ENCODE assay signal across 8 cellular contexts in genomic region chr1:192575499-192576189, GRCh38. TPM values are rescaled to one million over a fixed set of nuclear protein-coding genes. Genes with fewer than 3 reads are reported as not detected.
DNase-seq lines count a peak whose midpoint lies in the region; ATAC-seq and TF ChIP-seq lines count a peak whose summit lies in the region.

A gene with protein sequence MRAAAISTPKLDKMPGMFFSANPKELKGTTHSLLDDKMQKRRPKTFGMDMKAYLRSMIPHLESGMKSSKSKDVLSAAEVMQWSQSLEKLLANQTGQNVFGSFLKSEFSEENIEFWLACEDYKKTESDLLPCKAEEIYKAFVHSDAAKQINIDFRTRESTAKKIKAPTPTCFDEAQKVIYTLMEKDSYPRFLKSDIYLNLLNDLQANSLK (plus strand): TSS chr1:192575773. CDS start chr1:192575793, 20 bp downstream.

- peak within 1 kb of the TSS; percentile 86 for H3K27ac Mint-ChIP-seq in activated CD4-positive, alpha-beta T cell treated with anti-CD3 and anti-CD28 coated beads, Interleukin-2, amount 10 ng/mL, durations not matched to agents 24 days and 14 days
- H3K27ac Mint-ChIP-seq in endothelial cell (ENCODE audit: unreplicated experiment) = no peak within 1 kb of the TSS

- TF ChIP-seq CTCF in endothelial cell (IDR thresholded peaks at IDR 0.05; ENCODE audit: unreplicated experiment) = no peak

- peak within 1 kb of the TSS; percentile 86 for H3K4me3 Mint-ChIP-seq in activated CD4-positive, alpha-beta T cell treated with anti-CD3 and anti-CD28 coated beads, Interleukin-2, amount 10 ng/mL, durations not matched to agents 24 days and 14 days
- H3K4me3 Mint-ChIP-seq in endothelial cell (ENCODE audit: unreplicated experiment) = no peak within 1 kb of the TSS

- H3K4me1 ChIP-seq in ACC112 (ENCODE audit: control insufficient read depth, insufficient read depth, low read length, unreplicated experiment) = peaks cover 16% of the 10 kb centered on the region

- no peaks in the 10 kb centered on the region for H3K27me3 ChIP-seq in ACC112 (ENCODE audit: insufficient read depth, low read length)

- H3K36me3 Mint-ChIP-seq in activated CD4-positive, alpha-beta T cell treated with anti-CD3 and anti-CD28 coated beads, Interleukin-2, amount 10 ng/mL, durations not matched to agents 24 days and 14 days (ENCODE audit: low read depth) = peaks cover 33% of the 10 kb centered on the region
- no peaks in the 10 kb centered on the region for H3K36me3 Mint-ChIP-seq in endothelial cell (ENCODE audit: low read depth, unreplicated experiment)

- no peaks in the 10 kb centered on the region for H3K36me3 ChIP-seq in ACC112 (ENCODE audit: insufficient read depth, low read length)

- no peaks in the 10 kb centered on the region for H3K27me3 Mint-ChIP-seq in activated CD4-positive, alpha-beta T cell treated with anti-CD3 and anti-CD28 coated beads, Interleukin-2, amount 10 ng/mL, durations not matched to agents 24 days and 14 days
- peaks cover 3% of the 10 kb centered on the region for H3K27me3 Mint-ChIP-seq in endothelial cell (ENCODE audit: unreplicated experiment)

- ATAC-seq in GM19395 (IDR thresholded peaks at IDR 0.05; ENCODE audit: unreplicated experiment) = peak; percentile 90
- ATAC-seq in HG03457 (IDR thresholded peaks at IDR 0.05; ENCODE audit: unreplicated experiment) = peak; percentile 76
- peak; percentile 68 for ATAC-seq in esophagus mucosa

- H3K79me2 ChIP-seq in ACC112 (ENCODE audit: control insufficient read depth, insufficient read depth, low read length, unreplicated experiment) = no peaks in the 10 kb centered on the region

- intact Hi-C loops in activated CD4-positive, alpha-beta T cell treated with anti-CD3 and anti-CD28 coated beads, Interleukin-2, amount 10 ng/mL, durations not matched to agents 24 days and 14 days (cut with micrococcal nuclease) = loop anchor here (1.0 to 2.0 kb wide), 4 partner anchors 25 to 65 kb away; no protein-coding TSS in a partner anchor

- H3K4me3 ChIP-seq in ACC112 (ENCODE audit: low read depth, low read length) = no peak within 1 kb of the TSS

- H3K27ac ChIP-seq in ACC112 (ENCODE audit: low read depth, low read length) = no peak within 1 kb of the TSS

- H3K4me1 Mint-ChIP-seq in activated CD4-positive, alpha-beta T cell treated with anti-CD3 and anti-CD28 coated beads, Interleukin-2, amount 10 ng/mL, durations not matched to agents 24 days and 14 days = peaks cover 77% of the 10 kb centered on the region
- H3K4me1 Mint-ChIP-seq in endothelial cell (ENCODE audit: unreplicated experiment) = no peaks in the 10 kb centered on the region

- H3K9me3 Mint-ChIP-seq in activated CD4-positive, alpha-beta T cell treated with anti-CD3 and anti-CD28 coated beads, Interleukin-2, amount 10 ng/mL, durations not matched to agents 24 days and 14 days = peaks cover 1% of the 10 kb centered on the region
- no peaks in the 10 kb centered on the region for H3K9me3 Mint-ChIP-seq in endothelial cell (ENCODE audit: unreplicated experiment)

- H2AFZ ChIP-seq in ACC112 (ENCODE audit: low read length, unreplicated experiment) = peak within 1 kb of the TSS; percentile 13

- peak; percentile 92 for DNase-seq in activated CD4-positive, alpha-beta T cell treated with anti-CD3 and anti-CD28 coated beads, Interleukin-2, amount 10 ng/mL, durations not matched to agents 24 days and 14 days
- peak; percentile 33 for DNase-seq in stimulated activated CD4-positive, alpha-beta T cell treated with anti-CD3 and anti-CD28 coated beads, Interleukin-15, amount 100 ng/mL, for 24 hours
- no peak for DNase-seq in NCI-H82 treated with DMSO at 0.1 percent for 48 hours (lab: John Stamatoyannopoulos, UW; ENCODE audit: unreplicated experiment)
- DNase-seq in endothelial cell (ENCODE audit: low spot score) = no peak

RNA-seq across cellular contexts. Expression of the gene that starts here (rescaled TPM):
- total RNA-seq in activated CD4-positive, alpha-beta T cell treated with anti-CD3 and anti-CD28 coated beads, Interleukin-2, amount 10 ng/mL, durations not matched to agents 24 days and 14 days = 5.1 and 6.4 TPM in 2 replicates
- total RNA-seq in esophagus mucosa (1.7 TPM), endothelial cell (ENCODE audit: unreplicated experiment) (not detected)

Comparison
In these comparisons a context has a peak if more than half of its experiments do, and no peak if none do; other contexts are left out.
1. DNase-seq: peak in activated CD4-positive, alpha-beta T cell treated with anti-CD3 and anti-CD28 coated beads, Interleukin-2, amount 10 ng/mL, durations not matched to agents 24 days and 14 days (single experiment) and stimulated activated CD4-positive, alpha-beta T cell treated with anti-CD3 and anti-CD28 coated beads, Interleukin-15, amount 100 ng/mL, for 24 hours (single experiment); none in NCI-H82 treated with DMSO at 0.1 percent for 48 hours (single experiment) and endothelial cell (single experiment).
2. Peak in every context shown above with its lines, with median percentiles within 50 percentile points of each other: ATAC-seq.